Comparison of ENCODE assay signal across 1 cellular context in the genomic region with DNA sequence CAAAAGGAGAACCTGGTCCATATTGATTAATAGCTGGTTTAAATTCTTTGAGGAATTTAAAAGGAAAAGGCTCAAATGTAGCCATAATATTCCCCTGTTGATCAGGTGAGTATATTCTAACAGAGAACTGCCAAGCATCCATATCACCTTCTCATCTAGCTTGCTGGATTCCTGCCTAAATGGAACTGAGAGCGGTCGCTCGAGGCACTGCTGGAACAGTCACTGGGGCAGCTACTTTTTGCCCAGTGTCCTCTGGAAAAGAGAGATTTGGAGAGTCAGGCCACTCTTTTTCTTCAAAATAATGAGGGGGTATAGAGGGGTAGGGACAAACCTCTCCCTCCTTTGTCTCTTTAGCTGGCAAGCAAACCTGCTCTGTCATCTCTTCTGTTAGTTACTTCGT.
TF ChIP-seq lines count a peak whose summit lies in the region.

No MANE protein-coding gene starts in this region.

TF ChIP-seq in H1, 55 proteins besides CTCF, POLR2A, EP300 and RAD21:
- TF ChIP-seq SIX5 (IDR thresholded peaks at IDR 0.05; ENCODE audit: low read depth, low read length), result no peak
- TF ChIP-seq, protein P1, sequence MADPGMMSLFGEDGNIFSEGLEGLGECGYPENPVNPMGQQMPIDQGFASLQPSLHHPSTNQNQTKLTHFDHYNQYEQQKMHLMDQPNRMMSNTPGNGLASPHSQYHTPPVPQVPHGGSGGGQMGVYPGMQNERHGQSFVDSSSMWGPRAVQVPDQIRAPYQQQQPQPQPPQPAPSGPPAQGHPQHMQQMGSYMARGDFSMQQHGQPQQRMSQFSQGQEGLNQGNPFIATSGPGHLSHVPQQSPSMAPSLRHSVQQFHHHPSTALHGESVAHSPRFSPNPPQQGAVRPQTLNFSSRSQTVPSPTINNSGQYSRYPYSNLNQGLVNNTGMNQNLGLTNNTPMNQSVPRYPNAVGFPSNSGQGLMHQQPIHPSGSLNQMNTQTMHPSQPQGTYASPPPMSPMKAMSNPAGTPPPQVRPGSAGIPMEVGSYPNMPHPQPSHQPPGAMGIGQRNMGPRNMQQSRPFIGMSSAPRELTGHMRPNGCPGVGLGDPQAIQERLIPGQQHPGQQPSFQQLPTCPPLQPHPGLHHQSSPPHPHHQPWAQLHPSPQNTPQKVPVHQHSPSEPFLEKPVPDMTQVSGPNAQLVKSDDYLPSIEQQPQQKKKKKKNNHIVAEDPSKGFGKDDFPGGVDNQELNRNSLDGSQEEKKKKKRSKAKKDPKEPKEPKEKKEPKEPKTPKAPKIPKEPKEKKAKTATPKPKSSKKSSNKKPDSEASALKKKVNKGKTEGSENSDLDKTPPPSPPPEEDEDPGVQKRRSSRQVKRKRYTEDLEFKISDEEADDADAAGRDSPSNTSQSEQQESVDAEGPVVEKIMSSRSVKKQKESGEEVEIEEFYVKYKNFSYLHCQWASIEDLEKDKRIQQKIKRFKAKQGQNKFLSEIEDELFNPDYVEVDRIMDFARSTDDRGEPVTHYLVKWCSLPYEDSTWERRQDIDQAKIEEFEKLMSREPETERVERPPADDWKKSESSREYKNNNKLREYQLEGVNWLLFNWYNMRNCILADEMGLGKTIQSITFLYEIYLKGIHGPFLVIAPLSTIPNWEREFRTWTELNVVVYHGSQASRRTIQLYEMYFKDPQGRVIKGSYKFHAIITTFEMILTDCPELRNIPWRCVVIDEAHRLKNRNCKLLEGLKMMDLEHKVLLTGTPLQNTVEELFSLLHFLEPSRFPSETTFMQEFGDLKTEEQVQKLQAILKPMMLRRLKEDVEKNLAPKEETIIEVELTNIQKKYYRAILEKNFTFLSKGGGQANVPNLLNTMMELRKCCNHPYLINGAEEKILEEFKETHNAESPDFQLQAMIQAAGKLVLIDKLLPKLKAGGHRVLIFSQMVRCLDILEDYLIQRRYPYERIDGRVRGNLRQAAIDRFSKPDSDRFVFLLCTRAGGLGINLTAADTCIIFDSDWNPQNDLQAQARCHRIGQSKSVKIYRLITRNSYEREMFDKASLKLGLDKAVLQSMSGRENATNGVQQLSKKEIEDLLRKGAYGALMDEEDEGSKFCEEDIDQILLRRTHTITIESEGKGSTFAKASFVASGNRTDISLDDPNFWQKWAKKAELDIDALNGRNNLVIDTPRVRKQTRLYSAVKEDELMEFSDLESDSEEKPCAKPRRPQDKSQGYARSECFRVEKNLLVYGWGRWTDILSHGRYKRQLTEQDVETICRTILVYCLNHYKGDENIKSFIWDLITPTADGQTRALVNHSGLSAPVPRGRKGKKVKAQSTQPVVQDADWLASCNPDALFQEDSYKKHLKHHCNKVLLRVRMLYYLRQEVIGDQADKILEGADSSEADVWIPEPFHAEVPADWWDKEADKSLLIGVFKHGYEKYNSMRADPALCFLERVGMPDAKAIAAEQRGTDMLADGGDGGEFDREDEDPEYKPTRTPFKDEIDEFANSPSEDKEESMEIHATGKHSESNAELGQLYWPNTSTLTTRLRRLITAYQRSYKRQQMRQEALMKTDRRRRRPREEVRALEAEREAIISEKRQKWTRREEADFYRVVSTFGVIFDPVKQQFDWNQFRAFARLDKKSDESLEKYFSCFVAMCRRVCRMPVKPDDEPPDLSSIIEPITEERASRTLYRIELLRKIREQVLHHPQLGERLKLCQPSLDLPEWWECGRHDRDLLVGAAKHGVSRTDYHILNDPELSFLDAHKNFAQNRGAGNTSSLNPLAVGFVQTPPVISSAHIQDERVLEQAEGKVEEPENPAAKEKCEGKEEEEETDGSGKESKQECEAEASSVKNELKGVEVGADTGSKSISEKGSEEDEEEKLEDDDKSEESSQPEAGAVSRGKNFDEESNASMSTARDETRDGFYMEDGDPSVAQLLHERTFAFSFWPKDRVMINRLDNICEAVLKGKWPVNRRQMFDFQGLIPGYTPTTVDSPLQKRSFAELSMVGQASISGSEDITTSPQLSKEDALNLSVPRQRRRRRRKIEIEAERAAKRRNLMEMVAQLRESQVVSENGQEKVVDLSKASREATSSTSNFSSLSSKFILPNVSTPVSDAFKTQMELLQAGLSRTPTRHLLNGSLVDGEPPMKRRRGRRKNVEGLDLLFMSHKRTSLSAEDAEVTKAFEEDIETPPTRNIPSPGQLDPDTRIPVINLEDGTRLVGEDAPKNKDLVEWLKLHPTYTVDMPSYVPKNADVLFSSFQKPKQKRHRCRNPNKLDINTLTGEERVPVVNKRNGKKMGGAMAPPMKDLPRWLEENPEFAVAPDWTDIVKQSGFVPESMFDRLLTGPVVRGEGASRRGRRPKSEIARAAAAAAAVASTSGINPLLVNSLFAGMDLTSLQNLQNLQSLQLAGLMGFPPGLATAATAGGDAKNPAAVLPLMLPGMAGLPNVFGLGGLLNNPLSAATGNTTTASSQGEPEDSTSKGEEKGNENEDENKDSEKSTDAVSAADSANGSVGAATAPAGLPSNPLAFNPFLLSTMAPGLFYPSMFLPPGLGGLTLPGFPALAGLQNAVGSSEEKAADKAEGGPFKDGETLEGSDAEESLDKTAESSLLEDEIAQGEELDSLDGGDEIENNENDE (IDR thresholded peaks at IDR 0.05; ENCODE audit: insufficient replicate concordance, low read length), result no peak
- TF ChIP-seq SIRT6 (IDR thresholded peaks at IDR 0.05; ENCODE audit: low read length), result no peak
- no peak for TF ChIP-seq RFX5 (IDR thresholded peaks at IDR 0.05; ENCODE audit: borderline replicate concordance, low read depth, low read length)
- no peak for TF ChIP-seq HDAC2 (IDR thresholded peaks at IDR 0.05; ENCODE audit: borderline replicate concordance in 1 of 2, low read depth in 2 of 2, low read length in 2 of 2)
- no peak for TF ChIP-seq HDAC6 (IDR thresholded peaks at IDR 0.05; ENCODE audit: low read depth, low read length)
- no peak for TF ChIP-seq SP2 (IDR thresholded peaks at IDR 0.05; ENCODE audit: low read length)
- no peak for TF ChIP-seq BCL11A (IDR thresholded peaks at IDR 0.05; ENCODE audit: low read depth in 2 of 2, low read length in 2 of 2)
